In the genomic region with DNA sequence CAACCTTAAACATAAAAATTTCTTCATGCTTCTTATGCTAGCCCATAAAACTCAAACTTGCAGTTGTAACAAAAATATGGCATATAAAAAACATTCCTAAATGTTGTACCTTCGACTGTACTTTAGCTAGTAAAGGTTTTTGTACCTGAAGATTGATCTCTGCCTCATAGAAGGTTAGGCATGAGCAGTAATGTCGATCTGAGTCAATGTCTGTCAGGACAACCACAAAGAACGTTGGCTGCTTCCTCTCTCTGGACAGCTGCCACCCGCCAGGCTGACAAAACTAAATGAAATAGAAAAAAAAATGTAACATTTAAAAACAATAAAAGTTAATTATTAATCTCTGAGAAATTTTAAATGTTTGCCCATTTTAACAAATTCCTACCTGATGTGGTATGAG, we compare ENCODE assay signal across 1 cellular context.
TF ChIP-seq lines count a peak whose summit lies in the region.

No MANE protein-coding gene starts in this region.

TF ChIP-seq in GM23338, 12 proteins besides CTCF, POLR2A, EP300 and RAD21 (continued from another document):
- TF ChIP-seq, protein P1, sequence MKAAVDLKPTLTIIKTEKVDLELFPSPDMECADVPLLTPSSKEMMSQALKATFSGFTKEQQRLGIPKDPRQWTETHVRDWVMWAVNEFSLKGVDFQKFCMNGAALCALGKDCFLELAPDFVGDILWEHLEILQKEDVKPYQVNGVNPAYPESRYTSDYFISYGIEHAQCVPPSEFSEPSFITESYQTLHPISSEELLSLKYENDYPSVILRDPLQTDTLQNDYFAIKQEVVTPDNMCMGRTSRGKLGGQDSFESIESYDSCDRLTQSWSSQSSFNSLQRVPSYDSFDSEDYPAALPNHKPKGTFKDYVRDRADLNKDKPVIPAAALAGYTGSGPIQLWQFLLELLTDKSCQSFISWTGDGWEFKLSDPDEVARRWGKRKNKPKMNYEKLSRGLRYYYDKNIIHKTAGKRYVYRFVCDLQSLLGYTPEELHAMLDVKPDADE (IDR thresholded peaks at IDR 0.05): no peak
- TF ChIP-seq, protein P2, sequence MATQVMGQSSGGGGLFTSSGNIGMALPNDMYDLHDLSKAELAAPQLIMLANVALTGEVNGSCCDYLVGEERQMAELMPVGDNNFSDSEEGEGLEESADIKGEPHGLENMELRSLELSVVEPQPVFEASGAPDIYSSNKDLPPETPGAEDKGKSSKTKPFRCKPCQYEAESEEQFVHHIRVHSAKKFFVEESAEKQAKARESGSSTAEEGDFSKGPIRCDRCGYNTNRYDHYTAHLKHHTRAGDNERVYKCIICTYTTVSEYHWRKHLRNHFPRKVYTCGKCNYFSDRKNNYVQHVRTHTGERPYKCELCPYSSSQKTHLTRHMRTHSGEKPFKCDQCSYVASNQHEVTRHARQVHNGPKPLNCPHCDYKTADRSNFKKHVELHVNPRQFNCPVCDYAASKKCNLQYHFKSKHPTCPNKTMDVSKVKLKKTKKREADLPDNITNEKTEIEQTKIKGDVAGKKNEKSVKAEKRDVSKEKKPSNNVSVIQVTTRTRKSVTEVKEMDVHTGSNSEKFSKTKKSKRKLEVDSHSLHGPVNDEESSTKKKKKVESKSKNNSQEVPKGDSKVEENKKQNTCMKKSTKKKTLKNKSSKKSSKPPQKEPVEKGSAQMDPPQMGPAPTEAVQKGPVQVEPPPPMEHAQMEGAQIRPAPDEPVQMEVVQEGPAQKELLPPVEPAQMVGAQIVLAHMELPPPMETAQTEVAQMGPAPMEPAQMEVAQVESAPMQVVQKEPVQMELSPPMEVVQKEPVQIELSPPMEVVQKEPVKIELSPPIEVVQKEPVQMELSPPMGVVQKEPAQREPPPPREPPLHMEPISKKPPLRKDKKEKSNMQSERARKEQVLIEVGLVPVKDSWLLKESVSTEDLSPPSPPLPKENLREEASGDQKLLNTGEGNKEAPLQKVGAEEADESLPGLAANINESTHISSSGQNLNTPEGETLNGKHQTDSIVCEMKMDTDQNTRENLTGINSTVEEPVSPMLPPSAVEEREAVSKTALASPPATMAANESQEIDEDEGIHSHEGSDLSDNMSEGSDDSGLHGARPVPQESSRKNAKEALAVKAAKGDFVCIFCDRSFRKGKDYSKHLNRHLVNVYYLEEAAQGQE (IDR thresholded peaks at IDR 0.05; ENCODE audit: unreplicated experiment): no peak
- no peak for TF ChIP-seq NANOG (IDR thresholded peaks at IDR 0.05; ENCODE audit: borderline replicate concordance)
- no peak for TF ChIP-seq EZH2phosphoT487 (IDR thresholded peaks at IDR 0.05; ENCODE audit: unreplicated experiment)
- no peak for TF ChIP-seq ZNF114 (CRISPR knock-in tag; IDR thresholded peaks at IDR 0.05)
- TF ChIP-seq POLR2AphosphoS5 (IDR thresholded peaks at IDR 0.05; ENCODE audit: low read depth): no peak
